In genomic region chr10:70513848-70514309, GRCh38 we compare ENCODE assay signal across 9 cellular contexts. TPM values are rescaled to one million over a fixed set of nuclear protein-coding genes. Genes with fewer than 3 reads are reported as not detected.
DNase-seq lines count a peak whose midpoint lies in the region; ATAC-seq and TF ChIP-seq lines count a peak whose summit lies in the region.
"Had no signal": no experiment of that assay in that cellular context is flagged by ENCODE, and none has a peak within 500 bp of the region (broad histone marks: within the 10 kb centered on the region; RNA-seq: fewer than 3 reads in every experiment).

No MANE protein-coding gene starts in this region.

- no peak overlapping the region for H3K27ac ChIP-seq in esophagus muscularis mucosa (replicated peaks in 1 of 4)

- no peak overlapping the region for H3K27ac Mint-ChIP-seq in HFFc6
- H3K27ac Mint-ChIP-seq: T-helper 1 cell treated with Interleukin-12 subunit alpha and Interleukin-12 subunit beta and Interleukin-4 antibody, amounts not matched to agents 30 μg/mL and 1 μg/mL, for 36 hours had no signal

- intact Hi-C loops in esophagus muscularis mucosa (cut with DNase I), result loop anchor here (5.0 kb wide), 1 partner anchor 37 kb away; the partner anchor contains the start of gene PALD1

- H3K9me3 ChIP-seq in esophagus muscularis mucosa, result no peaks in the 10 kb centered on the region

- no peak for TF ChIP-seq EP300 in esophagus muscularis mucosa (IDR thresholded peaks at IDR 0.05)

- no peaks in the 10 kb centered on the region for H3K27me3 ChIP-seq in esophagus muscularis mucosa

- no peak overlapping the region for H3K4me3 ChIP-seq in esophagus muscularis mucosa
- H3K4me3 ChIP-seq: lung had no signal

- H3K4me1 Mint-ChIP-seq in HFFc6 (ENCODE audit: low read depth), result peaks cover 13% of the 10 kb centered on the region

- H3K9me3 Mint-ChIP-seq in HFFc6, result no peaks in the 10 kb centered on the region
- H3K9me3 Mint-ChIP-seq: T-helper 1 cell treated with Interleukin-12 subunit alpha and Interleukin-12 subunit beta and Interleukin-4 antibody, amounts not matched to agents 30 μg/mL and 1 μg/mL, for 36 hours had no signal

- DNase-seq in stimulated activated CD4-positive, alpha-beta T cell treated with anti-CD3 and anti-CD28 coated beads, Interleukin-12 subunit alpha, Interleukin-12 subunit beta, amount 100 ng/mL, for 4 hours, result peak; percentile 11
- DNase-seq in HFFc6 (no peak), esophagus muscularis mucosa (ENCODE audit: extremely low spot score) (no peak)

- TF ChIP-seq POLR2A in esophagus muscularis mucosa (IDR thresholded peaks at IDR 0.05; ENCODE audit: low read depth), result no peak

- WGBS in esophagus muscularis mucosa, result 72% methylated on average over 4 of the region's 14 CpGs

- H3K36me3 Mint-ChIP-seq in HFFc6 (ENCODE audit: low read depth), result no peaks in the 10 kb centered on the region

- H3K36me3 ChIP-seq in esophagus muscularis mucosa, result no peaks in the 10 kb centered on the region

- ATAC-seq in GM18867 (IDR thresholded peaks at IDR 0.05; ENCODE audit: unreplicated experiment) (peak; percentile 93), GM21528 (IDR thresholded peaks at IDR 0.05; ENCODE audit: low FRiP score, unreplicated experiment) (peak; percentile 81), HG03460 (IDR thresholded peaks at IDR 0.05; ENCODE audit: unreplicated experiment) (peak; percentile 94), GM18870 (IDR thresholded peaks at IDR 0.05; ENCODE audit: unreplicated experiment) (no peak)

- H3K4me1 ChIP-seq in esophagus muscularis mucosa, result peaks cover 60 to 63% (median 61%) of the 10 kb centered on the region in 4 donors

- peaks cover 46% of the 10 kb centered on the region for H3K27me3 Mint-ChIP-seq in HFFc6 (ENCODE audit: insufficient read depth)

- no peak overlapping the region for H3K4me3 Mint-ChIP-seq in HFFc6
- H3K4me3 Mint-ChIP-seq: T-helper 1 cell treated with Interleukin-12 subunit alpha and Interleukin-12 subunit beta and Interleukin-4 antibody, amounts not matched to agents 30 μg/mL and 1 μg/mL, for 36 hours had no signal

- TF ChIP-seq CTCF in HFFc6 (IDR thresholded peaks at IDR 0.05) (no peak), esophagus muscularis mucosa (IDR thresholded peaks at IDR 0.05) (no peak)

RNA-seq across cellular contexts. Expression of gene PALD1, which starts 35.3 kb away (rescaled TPM):
- total RNA-seq in HFFc6 (2021; fragmentation: NEBNext Ultra II Directional; extraction: Animal tissue kit (Norgen Biotek cat#: 25700)), result not detected
- 10 to 100 TPM; 10.4 to 19.1 (median 12.8) TPM for total RNA-seq in esophagus muscularis mucosa

Comparison
In these comparisons a context has a peak if more than half of its experiments do, and no peak if none do; other contexts are left out.
1. RNA of gene PALD1, which starts 35.3 kb away (total RNA-seq): 10.4 to 19.1 TPM in esophagus muscularis mucosa; not detected in HFFc6; every median in the first group is over 10 times any median in the second.